ENCODE assay signal across 15 cellular contexts in genomic region chr1:158022554-158023278, GRCh38. TPM values are rescaled to one million over a fixed set of nuclear protein-coding genes. Genes with fewer than 3 reads are reported as not detected.
DNase-seq lines count a peak whose midpoint lies in the region; ATAC-seq and TF ChIP-seq lines count a peak whose summit lies in the region.
"Had no signal": no experiment of that assay in that cellular context is flagged by ENCODE, and none has a peak within 500 bp of the region (broad histone marks: within the 10 kb centered on the region; RNA-seq: fewer than 3 reads in every experiment).

No MANE protein-coding gene starts in this region.

- intact Hi-C loops in esophagus squamous epithelium (cut with DNase I) = no loop called here

- peak; percentile 37 for DNase-seq in NCI-H524 treated with DMSO at 0.1 percent for 48 hours (lab: John Stamatoyannopoulos, UW)
- DNase-seq in esophagus squamous epithelium (lab: John Stamatoyannopoulos, UW) = no peak
- DNase-seq in suprapubic skin (ENCODE audit: low spot score in 2 of 2) = no peak
- no peak for DNase-seq in NCI-H1930 (lab: John Stamatoyannopoulos, UW)
- no peak for DNase-seq in DMS53 treated with DMSO at 0.1 percent for 48 hours (lab: John Stamatoyannopoulos, UW; ENCODE audit: unreplicated experiment)
- DNase-seq in activated CD4-positive, alpha-beta T cell treated with anti-CD3 and anti-CD28 coated beads for 1 hour = no peak
- DNase-seq: activated CD4-positive, CD25-positive, alpha-beta regulatory T cell; activated T-cell treated with anti-CD3 and anti-CD28 coated beads, Interleukin-2, amount 50 U/mL, for 48 hours; body of pancreas; KG1; NCI-H2081 treated with DMSO at 0.1 percent for 48 hours had no signal

- TF ChIP-seq POLR2A in esophagus squamous epithelium (IDR thresholded peaks at IDR 0.05) (no peak), suprapubic skin (IDR thresholded peaks at IDR 0.05) (no peak)

- H3K4me1 ChIP-seq in esophagus squamous epithelium (peaks cover 27 to 94% (median 77%) of the 10 kb centered on the region in 3 donors), mesodermal cell (ENCODE audit: control insufficient read depth, insufficient read depth, low read length, poor library complexity, severe bottlenecking) (peaks cover 81% of the 10 kb centered on the region), suprapubic skin (peaks cover 67% of the 10 kb centered on the region)

- TF ChIP-seq CTCF in esophagus squamous epithelium (IDR thresholded peaks at IDR 0.05) (no peak), suprapubic skin (IDR thresholded peaks at IDR 0.05) (no peak)

- no peak for TF ChIP-seq EP300 in suprapubic skin (IDR thresholded peaks at IDR 0.05)

- no peak for ATAC-seq in HG03432 (IDR thresholded peaks at IDR 0.05; ENCODE audit: unreplicated experiment)
- ATAC-seq: body of pancreas had no signal

- WGBS in esophagus squamous epithelium, 2 donors = 26 to 30% methylated on average over 5 to 6 of the region's 6 CpGs
- WGBS in mesodermal cell (ENCODE audit: insufficient coverage in 2 of 2), 2 experiments = 90 to 92% methylated on average over 5 of the region's 6 CpGs
- 29% methylated on average over 6 of the region's 6 CpGs for WGBS in suprapubic skin

- H3K36me3 ChIP-seq in esophagus squamous epithelium = no peaks in the 10 kb centered on the region
- H3K36me3 ChIP-seq in mesodermal cell (ENCODE audit: control insufficient read depth, insufficient read depth, low read length) = peaks cover 56% of the 10 kb centered on the region
- H3K36me3 ChIP-seq in suprapubic skin = no peaks in the 10 kb centered on the region

- H3K9me3 ChIP-seq in esophagus squamous epithelium (no peaks in the 10 kb centered on the region), mesodermal cell (ENCODE audit: control insufficient read depth, low read length) (no peaks in the 10 kb centered on the region), suprapubic skin (no peaks in the 10 kb centered on the region)
- H3K9me3 ChIP-seq: body of pancreas had no signal

- H3K4me3 ChIP-seq in esophagus squamous epithelium = peak overlapping the region in 1 of 4 donors; percentile 41
- H3K4me3 ChIP-seq in mesodermal cell (ENCODE audit: extremely low read depth, insufficient read depth, low read length, poor library complexity, severe bottlenecking) = no peak overlapping the region
- H3K4me3 ChIP-seq in suprapubic skin = no peak overlapping the region
- H3K4me3 ChIP-seq: body of pancreas had no signal

- H3K27me3 ChIP-seq in esophagus squamous epithelium (no peaks in the 10 kb centered on the region), suprapubic skin (no peaks in the 10 kb centered on the region)
- H3K27me3 ChIP-seq: body of pancreas had no signal

- H3K27ac ChIP-seq in esophagus squamous epithelium (peak overlapping the region; percentile 40 to 80 (median 76)), mesodermal cell (ENCODE audit: low read depth, low read length, severe bottlenecking) (peak overlapping the region; percentile 53), suprapubic skin (peak overlapping the region; percentile 52)
- H3K27ac ChIP-seq: body of pancreas, C4-2B had no signal

RNA-seq across cellular contexts. Expression of gene KIRREL1, which starts 29.3 kb away (rescaled TPM):
- total RNA-seq in esophagus squamous epithelium (10 to 100 TPM in 3 of 4 donors, 1 to 10 TPM in 1; 3.6 to 18.9 (median 15.2) TPM), suprapubic skin (10 to 100 TPM; 12.5 to 18.9 (median 15.5) TPM)
- polyA plus RNA-seq in mesodermal cell (2013, experiment 1 of 2) = 72.5 TPM
- polyA plus RNA-seq in mesodermal cell (2013, experiment 2 of 2) = 57.5 TPM
- total RNA-seq: natural killer cell treated with Interleukin-12 subunit alpha and Interleukin-12 subunit beta and Interleukin-15 and Interleukin-18, amount 100 ng/mL, for 72 hours had no signal
